ENCODE assay signal across 10 cellular contexts in the genomic region with DNA sequence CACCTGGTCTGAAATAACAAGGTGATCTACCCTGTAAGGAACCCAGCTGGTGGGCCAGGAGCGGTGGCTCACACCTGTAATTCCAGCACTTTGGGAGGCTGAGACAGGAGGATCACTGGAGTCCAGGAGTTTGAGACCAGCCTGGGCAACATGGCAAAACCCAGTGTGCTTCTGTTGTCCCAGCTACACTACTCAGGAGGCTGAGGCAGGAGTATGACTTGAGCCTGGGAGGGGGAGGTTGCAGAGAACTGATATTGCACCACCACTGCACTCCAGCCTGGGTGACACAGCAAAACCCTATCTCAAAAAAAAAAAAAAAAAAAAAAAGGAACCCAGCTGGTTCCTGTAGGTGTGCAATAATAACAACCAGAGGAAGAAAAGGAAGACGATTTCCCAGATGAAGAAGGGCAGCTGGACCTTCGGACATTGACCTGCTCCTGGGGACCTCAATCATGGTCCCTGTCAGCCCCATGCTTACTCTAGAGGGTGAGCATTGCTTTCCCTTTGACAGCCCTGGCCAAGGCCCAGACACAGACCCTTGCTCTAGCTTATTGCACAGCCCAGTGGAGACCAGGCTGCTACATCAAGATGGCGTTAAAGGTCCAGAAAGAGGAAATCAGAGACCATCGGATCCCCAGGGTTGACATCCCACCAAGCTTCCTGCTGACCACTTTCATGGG. TPM values are rescaled to one million over a fixed set of nuclear protein-coding genes. Genes with fewer than 3 reads are reported as not detected.
A peak's percentile ranks its signal among the peaks of the same experiment; 100 is the strongest.
DNase-seq lines count a peak whose midpoint lies in the region; ATAC-seq and TF ChIP-seq lines count a peak whose summit lies in the region.
"Had no signal": no experiment of that assay in that cellular context is flagged by ENCODE, and none has a peak within 500 bp of the region (broad histone marks: within the 10 kb centered on the region; RNA-seq: fewer than 3 reads in every experiment).

No MANE protein-coding gene starts in this region.

- DNase-seq in ELF-1 (ENCODE audit: low read depth, low spot score), result peak; percentile 70
- DNase-seq in OCI-M1 (lab: John Stamatoyannopoulos, UW), result peak; percentile 78
- peak; percentile 20 to 44 (median 32) for DNase-seq in effector memory CD8-positive, alpha-beta T cell
- DNase-seq in omental fat pad (ENCODE audit: low spot score), result no peak
- no peak for DNase-seq in pons (ENCODE audit: low spot score)
- no peak for DNase-seq in sciatic nerve (ENCODE audit: low spot score)
- no peak for DNase-seq in activated naive CD4-positive, alpha-beta T cell treated with Interleukin-2 at 50 U/mL for 16 hours
- no peak for DNase-seq in iPS-NIHi7 (ENCODE audit: extremely low spot score)
- DNase-seq: NCI-H1694, SHP77 had no signal

- TF ChIP-seq CTCF in omental fat pad (IDR thresholded peaks at IDR 0.05), result no peak

- ATAC-seq in effector memory CD8-positive, alpha-beta T cell (replicated peaks), result peak; percentile 24
- ATAC-seq in omental fat pad (ENCODE audit: low FRiP score), result peak; percentile 39
- no peak for ATAC-seq in sciatic nerve

- peaks cover 22 to 30% of the 10 kb centered on the region in 2 donors for H3K4me1 Mint-ChIP-seq in effector memory CD8-positive, alpha-beta T cell (ENCODE audit: low read depth in 2 of 2)

- intact Hi-C loops in sciatic nerve (cut with DNase I), result no loop called here

- H3K9me3 Mint-ChIP-seq in effector memory CD8-positive, alpha-beta T cell, result no peaks in the 10 kb centered on the region

- H3K4me3 Mint-ChIP-seq in effector memory CD8-positive, alpha-beta T cell, result peak overlapping the region in 1 of 2 donors; percentile 93

- peaks cover 66% of the 10 kb centered on the region for H3K36me3 Mint-ChIP-seq in effector memory CD8-positive, alpha-beta T cell (ENCODE audit: insufficient read depth)

- H3K27ac Mint-ChIP-seq in effector memory CD8-positive, alpha-beta T cell, result peak overlapping the region; percentile 99 to 100

- peaks cover 37 to 57% of the 10 kb centered on the region in 2 donors for H3K27me3 Mint-ChIP-seq in effector memory CD8-positive, alpha-beta T cell

RNA-seq across cellular contexts. Expression of gene FOS, which starts 5.4 kb away (rescaled TPM):
- total RNA-seq in omental fat pad, result 1,000 to 10,000 TPM in 3 of 4 donors, 100 to 1,000 TPM in 1; 935 to 2,479 (median 2,174) TPM
- total RNA-seq in sciatic nerve, result 209 TPM

Comparison
In these comparisons a context has a peak if more than half of its experiments do, and no peak if none do; other contexts are left out.
1. DNase-seq: peak in ELF-1 (single experiment), OCI-M1 (single experiment) and effector memory CD8-positive, alpha-beta T cell (3 of 3); none in omental fat pad (single experiment), pons (single experiment), sciatic nerve (single experiment), activated naive CD4-positive, alpha-beta T cell treated with Interleukin-2 at 50 U/mL for 16 hours (single experiment) and iPS-NIHi7 (single experiment).